Comparison of ENCODE assay signal across 8 cellular contexts in the genomic region with DNA sequence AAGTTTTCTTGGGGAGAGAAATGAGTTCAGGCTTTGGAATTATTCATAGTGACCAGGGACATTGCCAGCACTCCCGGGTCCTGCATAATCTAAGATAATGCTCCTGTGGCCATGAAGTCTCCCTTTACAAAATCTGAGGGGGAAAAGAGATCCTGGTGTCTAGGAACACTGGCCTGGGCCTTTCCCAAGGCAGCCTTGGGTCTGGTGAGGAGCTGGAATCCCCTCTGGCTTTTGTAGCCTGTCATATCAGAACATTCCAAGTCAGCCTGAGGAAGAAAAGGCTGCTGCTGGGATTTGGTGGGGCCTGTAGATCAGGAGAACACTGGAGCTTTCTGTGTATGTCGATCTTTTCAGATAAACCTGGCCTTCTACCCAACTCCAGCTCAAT. TPM values are rescaled to one million over a fixed set of nuclear protein-coding genes. Genes with fewer than 3 reads are reported as not detected.
DNase-seq lines count a peak whose midpoint lies in the region; ATAC-seq and TF ChIP-seq lines count a peak whose summit lies in the region.

No MANE protein-coding gene starts in this region.

- peak overlapping the region; percentile 81 for H3K4me3 Mint-ChIP-seq in activated CD4-positive, alpha-beta T cell treated with anti-CD3 and anti-CD28 coated beads for 36 hours
- H3K4me3 Mint-ChIP-seq in activated T-helper 2 cell treated with anti-CD3 and anti-CD28 coated beads, Interferon-gamma antibody, Interleukin-2, Interleukin-4, amounts not matched to agents 10 μg/mL and 5 μg/mL and 100 μg/mL, durations not matched to agents 14 hours and 24 hours and 36 hours (ENCODE audit: low read depth), result peak overlapping the region; percentile 88

- POLR2A ChIA-PET in activated CD4-positive, alpha-beta T cell treated with anti-CD3 and anti-CD28 coated beads for 36 hours (lab: Charles Lee), result interaction anchor here (0.6 to 5.2 kb wide), 4 partner anchors 9 to 95 kb away, joined by 3 to 73 read pairs (median 14); a partner anchor contains a TSS

- intact Hi-C loops in activated CD4-positive, alpha-beta T cell treated with anti-CD3 and anti-CD28 coated beads for 36 hours (cut with DNase I, micrococcal nuclease), result loop anchor here in 1 of 2 experiments (1.0 to 10.0 kb wide), 5 partner anchors 113 to 1949 kb away; a partner anchor contains a TSS
- intact Hi-C loops in activated T-helper 2 cell treated with anti-CD3 and anti-CD28 coated beads, Interferon-gamma antibody, Interleukin-2, Interleukin-4, amounts not matched to agents 10 μg/mL and 5 μg/mL and 100 μg/mL, durations not matched to agents 14 hours and 24 hours and 36 hours (cut with micrococcal nuclease), result no loop called here
- intact Hi-C loops in right lobe of liver (cut with DNase I), result no loop called here

- H3K9me3 Mint-ChIP-seq in activated CD4-positive, alpha-beta T cell treated with anti-CD3 and anti-CD28 coated beads for 36 hours (ENCODE audit: low read depth), result no peaks in the 10 kb centered on the region
- no peaks in the 10 kb centered on the region for H3K9me3 Mint-ChIP-seq in activated T-helper 2 cell treated with anti-CD3 and anti-CD28 coated beads, Interferon-gamma antibody, Interleukin-2, Interleukin-4, amounts not matched to agents 10 μg/mL and 5 μg/mL and 100 μg/mL, durations not matched to agents 14 hours and 24 hours and 36 hours

- no peaks in the 10 kb centered on the region for H3K27me3 Mint-ChIP-seq in activated CD4-positive, alpha-beta T cell treated with anti-CD3 and anti-CD28 coated beads for 36 hours
- no peaks in the 10 kb centered on the region for H3K27me3 Mint-ChIP-seq in activated T-helper 2 cell treated with anti-CD3 and anti-CD28 coated beads, Interferon-gamma antibody, Interleukin-2, Interleukin-4, amounts not matched to agents 10 μg/mL and 5 μg/mL and 100 μg/mL, durations not matched to agents 14 hours and 24 hours and 36 hours (ENCODE audit: low read depth)

- 41% methylated on average over 2 of the region's 2 CpGs for WGBS in right lobe of liver (ENCODE audit: insufficient coverage, low coverage, low lambda C conversion rate, missing lambda C conversion rate)

- TF ChIP-seq POLR2A in right lobe of liver (IDR thresholded peaks at IDR 0.05), result no peak

- ATAC-seq in activated CD4-positive, alpha-beta T cell treated with anti-CD3 and anti-CD28 coated beads for 36 hours, result no peak
- ATAC-seq in right lobe of liver (no peak), thoracic aorta (ENCODE audit: insufficient number of reproducible peaks, low FRiP score, low read depth) (no peak), HG02885 (IDR thresholded peaks at IDR 0.05; ENCODE audit: poor library complexity, unreplicated experiment) (no peak), GM18498 (IDR thresholded peaks at IDR 0.05; ENCODE audit: unreplicated experiment) (no peak)

- peaks cover 30% of the 10 kb centered on the region for H3K4me1 Mint-ChIP-seq in activated CD4-positive, alpha-beta T cell treated with anti-CD3 and anti-CD28 coated beads for 36 hours
- peaks cover 27% of the 10 kb centered on the region for H3K4me1 Mint-ChIP-seq in activated T-helper 2 cell treated with anti-CD3 and anti-CD28 coated beads, Interferon-gamma antibody, Interleukin-2, Interleukin-4, amounts not matched to agents 10 μg/mL and 5 μg/mL and 100 μg/mL, durations not matched to agents 14 hours and 24 hours and 36 hours (ENCODE audit: low read depth)

- DNase-seq in activated CD4-positive, alpha-beta T cell treated with anti-CD3 and anti-CD28 coated beads for 36 hours, result no peak
- no peak for DNase-seq in activated CD4-positive, alpha-beta T cell treated with anti-CD3 and anti-CD28 coated beads, Interleukin-2, amount 50 U/mL, for 4 hours
- no peak for DNase-seq in activated T-helper 2 cell treated with anti-CD3 and anti-CD28 coated beads, Interferon-gamma antibody, Interleukin-2, Interleukin-4, amounts not matched to agents 10 μg/mL and 5 μg/mL and 100 μg/mL, durations not matched to agents 14 hours and 24 hours and 36 hours (ENCODE audit: low spot score)
- DNase-seq in right lobe of liver, result no peak
- DNase-seq in thoracic aorta (ENCODE audit: low spot score), result no peak
- DNase-seq in NCI-H510A treated with DMSO at 0.1 percent for 48 hours (lab: John Stamatoyannopoulos, UW), result no peak

- H3K36me3 Mint-ChIP-seq in activated CD4-positive, alpha-beta T cell treated with anti-CD3 and anti-CD28 coated beads for 36 hours (ENCODE audit: low read depth), result no peaks in the 10 kb centered on the region
- no peaks in the 10 kb centered on the region for H3K36me3 Mint-ChIP-seq in activated T-helper 2 cell treated with anti-CD3 and anti-CD28 coated beads, Interferon-gamma antibody, Interleukin-2, Interleukin-4, amounts not matched to agents 10 μg/mL and 5 μg/mL and 100 μg/mL, durations not matched to agents 14 hours and 24 hours and 36 hours (ENCODE audit: low read depth)

- H3K27ac ChIP-seq in right lobe of liver, result peak overlapping the region; percentile 96 to 97 (median 97)
- peak overlapping the region; percentile 91 to 98 for H3K27ac ChIP-seq in thoracic aorta

- CTCF ChIA-PET in activated CD4-positive, alpha-beta T cell treated with anti-CD3 and anti-CD28 coated beads for 36 hours (lab: Charles Lee), result interaction anchor here (0.6 to 5.3 kb wide), 11 partner anchors 17 to 219 kb away, joined by 3 to 64 read pairs (median 4); a partner anchor contains a TSS

- H3K4me1 ChIP-seq in right lobe of liver, result peaks cover 4 to 46% (median 18%) of the 10 kb centered on the region in 4 donors
- peaks cover 23 to 36% of the 10 kb centered on the region in 2 donors for H3K4me1 ChIP-seq in thoracic aorta (ENCODE audit: control insufficient read depth in 1 of 2, low read depth in 2 of 2)

- H3K9me3 ChIP-seq in right lobe of liver (no peaks in the 10 kb centered on the region), thoracic aorta (no peaks in the 10 kb centered on the region)

- TF ChIP-seq CTCF in right lobe of liver (IDR thresholded peaks at IDR 0.05), result no peak
- TF ChIP-seq CTCF in thoracic aorta (IDR thresholded peaks at IDR 0.05), result no peak

- H3K36me3 ChIP-seq in right lobe of liver (no peaks in the 10 kb centered on the region), thoracic aorta (no peaks in the 10 kb centered on the region)

- H3K27ac Mint-ChIP-seq in activated CD4-positive, alpha-beta T cell treated with anti-CD3 and anti-CD28 coated beads for 36 hours, result peak overlapping the region; percentile 91
- H3K27ac Mint-ChIP-seq in activated T-helper 2 cell treated with anti-CD3 and anti-CD28 coated beads, Interferon-gamma antibody, Interleukin-2, Interleukin-4, amounts not matched to agents 10 μg/mL and 5 μg/mL and 100 μg/mL, durations not matched to agents 14 hours and 24 hours and 36 hours, result peak overlapping the region; percentile 98

- H3K4me3 ChIP-seq in right lobe of liver (no peak overlapping the region), thoracic aorta (peak overlapping the region; percentile 94)

- no peaks in the 10 kb centered on the region for H3K27me3 ChIP-seq in right lobe of liver
- H3K27me3 ChIP-seq in thoracic aorta (replicated peaks; ENCODE audit: insufficient read depth), result no peaks in the 10 kb centered on the region

RNA-seq across cellular contexts. Expression of a gene that starts 1.6 kb away (rescaled TPM):
- total RNA-seq in activated CD4-positive, alpha-beta T cell treated with anti-CD3 and anti-CD28 coated beads for 36 hours, result 100 to 1,000 TPM in 1 of 2 experiments, 10 to 100 TPM in 1; 73.1 to 112 TPM
- 109 TPM in 2 replicates for total RNA-seq in activated T-helper 2 cell treated with anti-CD3 and anti-CD28 coated beads, Interferon-gamma antibody, Interleukin-2, Interleukin-4, amounts not matched to agents 10 μg/mL and 5 μg/mL and 100 μg/mL, durations not matched to agents 14 hours and 24 hours and 36 hours
- 10 to 100 TPM; 22.2 to 36.4 (median 29.4) TPM for total RNA-seq in right lobe of liver
- total RNA-seq in thoracic aorta, result 10 to 100 TPM; 53.6 to 69.2 TPM
